15 cellular contexts compared by ENCODE assay signal in genomic region chr12:59548930-59549329, GRCh38. TPM values are rescaled to one million over a fixed set of nuclear protein-coding genes. Genes with fewer than 3 reads are reported as not detected.
DNase-seq lines count a peak whose midpoint lies in the region; ATAC-seq and TF ChIP-seq lines count a peak whose summit lies in the region.
"Had no signal": no experiment of that assay in that cellular context is flagged by ENCODE, and none has a peak within 500 bp of the region (broad histone marks: within the 10 kb centered on the region; RNA-seq: fewer than 3 reads in every experiment).

No MANE protein-coding gene starts in this region.

- H3K4me1 Mint-ChIP-seq in activated naive CD4-positive, alpha-beta T cell treated with anti-CD3 and anti-CD28 coated beads, Interleukin-2, amount 10 ng/mL, durations not matched to agents 7 days and 5 days, result peaks cover 21% of the 10 kb centered on the region
- peaks cover 2% of the 10 kb centered on the region for H3K4me1 Mint-ChIP-seq in activated T-helper 2 cell treated with anti-CD3 and anti-CD28 coated beads, Interferon-gamma antibody, Interleukin-2, Interleukin-4, amounts not matched to agents 10 μg/mL and 5 μg/mL and 100 μg/mL, durations not matched to agents 14 hours and 24 hours and 36 hours (ENCODE audit: low read depth)
- peaks cover 8% of the 10 kb centered on the region for H3K4me1 Mint-ChIP-seq in stimulated activated effector memory CD8-positive, alpha-beta T cell treated with anti-CD3 and anti-CD28 coated beads, Interleukin-12 subunit alpha, Interleukin-12 subunit beta, amount 100 ng/mL, for 72 hours
- H3K4me1 Mint-ChIP-seq in osteocyte (ENCODE audit: unreplicated experiment), result no peaks in the 10 kb centered on the region

- CTCF ChIA-PET in activated naive CD4-positive, alpha-beta T cell treated with anti-CD3 and anti-CD28 coated beads, Interleukin-2, amount 10 ng/mL, durations not matched to agents 7 days and 5 days (lab: Charles Lee), result no interaction called here

- no peak overlapping the region for H3K4me3 Mint-ChIP-seq in activated naive CD4-positive, alpha-beta T cell treated with anti-CD3 and anti-CD28 coated beads, Interleukin-2, amount 10 ng/mL, durations not matched to agents 7 days and 5 days
- H3K4me3 Mint-ChIP-seq in activated T-helper 2 cell treated with anti-CD3 and anti-CD28 coated beads, Interferon-gamma antibody, Interleukin-2, Interleukin-4, amounts not matched to agents 10 μg/mL and 5 μg/mL and 100 μg/mL, durations not matched to agents 14 hours and 24 hours and 36 hours (ENCODE audit: low read depth), result no peak overlapping the region
- no peak overlapping the region for H3K4me3 Mint-ChIP-seq in stimulated activated effector memory CD8-positive, alpha-beta T cell treated with anti-CD3 and anti-CD28 coated beads, Interleukin-12 subunit alpha, Interleukin-12 subunit beta, amount 100 ng/mL, for 72 hours
- H3K4me3 Mint-ChIP-seq in osteocyte (ENCODE audit: unreplicated experiment), result no peak overlapping the region
- H3K4me3 Mint-ChIP-seq: CD8-positive, alpha-beta memory T cell had no signal

- TF ChIP-seq CTCF in osteocyte (IDR thresholded peaks at IDR 0.05), result no peak

- no peak overlapping the region for H3K27ac Mint-ChIP-seq in activated naive CD4-positive, alpha-beta T cell treated with anti-CD3 and anti-CD28 coated beads, Interleukin-2, amount 10 ng/mL, durations not matched to agents 7 days and 5 days
- no peak overlapping the region for H3K27ac Mint-ChIP-seq in activated T-helper 2 cell treated with anti-CD3 and anti-CD28 coated beads, Interferon-gamma antibody, Interleukin-2, Interleukin-4, amounts not matched to agents 10 μg/mL and 5 μg/mL and 100 μg/mL, durations not matched to agents 14 hours and 24 hours and 36 hours
- no peak overlapping the region for H3K27ac Mint-ChIP-seq in stimulated activated effector memory CD8-positive, alpha-beta T cell treated with anti-CD3 and anti-CD28 coated beads, Interleukin-12 subunit alpha, Interleukin-12 subunit beta, amount 100 ng/mL, for 72 hours
- H3K27ac Mint-ChIP-seq in osteocyte (ENCODE audit: unreplicated experiment), result no peak overlapping the region

- ATAC-seq in stimulated activated effector memory CD8-positive, alpha-beta T cell treated with anti-CD3 and anti-CD28 coated beads, Interleukin-12 subunit alpha, Interleukin-12 subunit beta, amount 100 ng/mL, for 72 hours, result peak; percentile 16
- ATAC-seq in Right ventricle myocardium superior (ENCODE audit: poor library complexity), result no peak
- no peak for ATAC-seq in GM21423 (IDR thresholded peaks at IDR 0.05; ENCODE audit: unreplicated experiment)
- ATAC-seq: HCT116 had no signal

- intact Hi-C loops in activated T-helper 2 cell treated with anti-CD3 and anti-CD28 coated beads, Interferon-gamma antibody, Interleukin-2, Interleukin-4, amounts not matched to agents 10 μg/mL and 5 μg/mL and 100 μg/mL, durations not matched to agents 14 hours and 24 hours and 36 hours (cut with micrococcal nuclease), result no loop called here
- intact Hi-C loops in Right ventricle myocardium superior (cut with DNase I), result no loop called here

- H3K27me3 Mint-ChIP-seq in activated naive CD4-positive, alpha-beta T cell treated with anti-CD3 and anti-CD28 coated beads, Interleukin-2, amount 10 ng/mL, durations not matched to agents 7 days and 5 days, result no peaks in the 10 kb centered on the region
- no peaks in the 10 kb centered on the region for H3K27me3 Mint-ChIP-seq in activated T-helper 2 cell treated with anti-CD3 and anti-CD28 coated beads, Interferon-gamma antibody, Interleukin-2, Interleukin-4, amounts not matched to agents 10 μg/mL and 5 μg/mL and 100 μg/mL, durations not matched to agents 14 hours and 24 hours and 36 hours (ENCODE audit: low read depth)
- H3K27me3 Mint-ChIP-seq in osteocyte (ENCODE audit: unreplicated experiment), result peaks cover 11% of the 10 kb centered on the region

- DNase-seq in activated naive CD4-positive, alpha-beta T cell treated with anti-CD3 and anti-CD28 coated beads, Interleukin-2, amount 10 ng/mL, durations not matched to agents 7 days and 5 days, result peak; percentile 32
- DNase-seq in activated naive CD4-positive, alpha-beta T cell treated with Interleukin-2 at 50 U/mL for 16 hours, result no peak
- DNase-seq in NCI-H748 (lab: John Stamatoyannopoulos, UW; ENCODE audit: unreplicated experiment) (peak; percentile 49), Right ventricle myocardium superior (no peak), osteocyte (ENCODE audit: extremely low spot score, unreplicated experiment) (no peak)
- DNase-seq in activated T-helper 2 cell treated with anti-CD3 and anti-CD28 coated beads, Interferon-gamma antibody, Interleukin-2, Interleukin-4, amounts not matched to agents 10 μg/mL and 5 μg/mL and 100 μg/mL, durations not matched to agents 14 hours and 24 hours and 36 hours (ENCODE audit: low spot score), result peak; percentile 14
- DNase-seq in stimulated activated effector memory CD8-positive, alpha-beta T cell treated with anti-CD3 and anti-CD28 coated beads, Interleukin-12 subunit alpha, Interleukin-12 subunit beta, amount 100 ng/mL, for 72 hours (ENCODE audit: low spot score in 2 of 2), result no peak
- DNase-seq: ACHN; CD8-positive, alpha-beta memory T cell; DMS 273 treated with DMSO at 0.1 percent for 48 hours; NCI-H1436; NCI-H2029 treated with DMSO at 0.1 percent for 48 hours; NCI-H526 treated with DMSO at 0.1 percent for 48 hours had no signal

- no peaks in the 10 kb centered on the region for H3K36me3 Mint-ChIP-seq in activated naive CD4-positive, alpha-beta T cell treated with anti-CD3 and anti-CD28 coated beads, Interleukin-2, amount 10 ng/mL, durations not matched to agents 7 days and 5 days
- H3K36me3 Mint-ChIP-seq in activated T-helper 2 cell treated with anti-CD3 and anti-CD28 coated beads, Interferon-gamma antibody, Interleukin-2, Interleukin-4, amounts not matched to agents 10 μg/mL and 5 μg/mL and 100 μg/mL, durations not matched to agents 14 hours and 24 hours and 36 hours (ENCODE audit: low read depth), result no peaks in the 10 kb centered on the region
- H3K36me3 Mint-ChIP-seq in stimulated activated effector memory CD8-positive, alpha-beta T cell treated with anti-CD3 and anti-CD28 coated beads, Interleukin-12 subunit alpha, Interleukin-12 subunit beta, amount 100 ng/mL, for 72 hours, result no peaks in the 10 kb centered on the region
- H3K36me3 Mint-ChIP-seq in osteocyte (ENCODE audit: unreplicated experiment), result no peaks in the 10 kb centered on the region
- H3K36me3 Mint-ChIP-seq: CD8-positive, alpha-beta memory T cell had no signal

- H3K9me3 Mint-ChIP-seq in activated naive CD4-positive, alpha-beta T cell treated with anti-CD3 and anti-CD28 coated beads, Interleukin-2, amount 10 ng/mL, durations not matched to agents 7 days and 5 days, result no peaks in the 10 kb centered on the region
- no peaks in the 10 kb centered on the region for H3K9me3 Mint-ChIP-seq in activated T-helper 2 cell treated with anti-CD3 and anti-CD28 coated beads, Interferon-gamma antibody, Interleukin-2, Interleukin-4, amounts not matched to agents 10 μg/mL and 5 μg/mL and 100 μg/mL, durations not matched to agents 14 hours and 24 hours and 36 hours
- no peaks in the 10 kb centered on the region for H3K9me3 Mint-ChIP-seq in stimulated activated effector memory CD8-positive, alpha-beta T cell treated with anti-CD3 and anti-CD28 coated beads, Interleukin-12 subunit alpha, Interleukin-12 subunit beta, amount 100 ng/mL, for 72 hours
- no peaks in the 10 kb centered on the region for H3K9me3 Mint-ChIP-seq in osteocyte (ENCODE audit: unreplicated experiment)
- H3K9me3 Mint-ChIP-seq: CD8-positive, alpha-beta memory T cell had no signal

RNA-seq across cellular contexts. Expression of gene SLC16A7, which starts 46.9 kb away (rescaled TPM):
- total RNA-seq in activated T-helper 2 cell treated with anti-CD3 and anti-CD28 coated beads, Interferon-gamma antibody, Interleukin-2, Interleukin-4, amounts not matched to agents 10 μg/mL and 5 μg/mL and 100 μg/mL, durations not matched to agents 14 hours and 24 hours and 36 hours, result 29.1 and 33.6 TPM in 2 replicates
- total RNA-seq in Right ventricle myocardium superior (108 TPM), osteocyte (30.4 and 32.6 TPM in 2 replicates)

Comparison
In these comparisons a context has a peak if more than half of its experiments do, and no peak if none do; other contexts are left out.
1. DNase-seq: peak in activated naive CD4-positive, alpha-beta T cell treated with anti-CD3 and anti-CD28 coated beads, Interleukin-2, amount 10 ng/mL, durations not matched to agents 7 days and 5 days (single experiment), NCI-H748 (single experiment) and activated T-helper 2 cell treated with anti-CD3 and anti-CD28 coated beads, Interferon-gamma antibody, Interleukin-2, Interleukin-4, amounts not matched to agents 10 μg/mL and 5 μg/mL and 100 μg/mL, durations not matched to agents 14 hours and 24 hours and 36 hours (single experiment); none in activated naive CD4-positive, alpha-beta T cell treated with Interleukin-2 at 50 U/mL for 16 hours (single experiment), stimulated activated effector memory CD8-positive, alpha-beta T cell treated with anti-CD3 and anti-CD28 coated beads, Interleukin-12 subunit alpha, Interleukin-12 subunit beta, amount 100 ng/mL, for 72 hours (0 of 2), Right ventricle myocardium superior (single experiment) and osteocyte (single experiment).